In genomic region chr11:72361321-72361720, GRCh38 we compare ENCODE assay signal across 18 cellular contexts.
DNase-seq lines count a peak whose midpoint lies in the region; ATAC-seq, FAIRE-seq and TF ChIP-seq lines count a peak whose summit lies in the region.
"Had no signal": no experiment of that assay in that cellular context is flagged by ENCODE, and none has a peak within 500 bp of the region (broad histone marks: within the 10 kb centered on the region; RNA-seq: fewer than 3 reads in every experiment).

No MANE protein-coding gene starts in this region.

- TF ChIP-seq RAD21 in SK-N-SH (IDR thresholded peaks at IDR 0.05; ENCODE audit: low read length) (no peak), K562 (CRISPR knock-in tag; conservative IDR thresholded peaks at IDR 0.05 in 1 of 2, IDR thresholded peaks at IDR 0.05 in 1 of 2) (no peak)

- H4K8ac ChIP-seq in trophoblast cell (ENCODE audit: low read depth, low read length): no peak overlapping the region

- H4K20me1 ChIP-seq in SK-N-SH (ENCODE audit: insufficient read depth) (no peaks in the 10 kb centered on the region), K562 (replicated peaks; ENCODE audit: control insufficient read depth, insufficient read depth, low read length) (no peaks in the 10 kb centered on the region)

- H2AFZ ChIP-seq in SK-N-SH (ENCODE audit: low read depth) (no peak overlapping the region), K562 (ENCODE audit: low read depth, low read length) (no peak overlapping the region), trophoblast cell (ENCODE audit: insufficient read depth, low read length, poor library complexity) (no peak overlapping the region)
- H2AFZ ChIP-seq: GM23248 had no signal

- H3K9me1 ChIP-seq in K562 (ENCODE audit: control insufficient read depth, insufficient read depth, low read length): no peaks in the 10 kb centered on the region

- H4K91ac ChIP-seq in trophoblast cell (ENCODE audit: low read depth, low read length): peak overlapping the region; percentile 27

- no peak for TF ChIP-seq POLR2A in K562 (conservative IDR thresholded peaks at IDR 0.05)

- peak; percentile 11 for FAIRE-seq in K562 (lab: Jason Lieb, UNC)
- FAIRE-seq: D721Med, GM18507 had no signal

- H3K79me1 ChIP-seq in trophoblast cell (ENCODE audit: low read length): peaks cover 16% of the 10 kb centered on the region

- H2BK120ac ChIP-seq in trophoblast cell (ENCODE audit: insufficient read depth, low read length, poor library complexity): no peak overlapping the region

- no peak overlapping the region for H2AK5ac ChIP-seq in trophoblast cell (ENCODE audit: low read length)

- ATAC-seq in SK-N-SH treated with all-trans-retinoic acid at 6 μM for 48 hours: no peak
- ATAC-seq in K562: no peak
- no peak for ATAC-seq in Right ventricle myocardium superior (ENCODE audit: poor library complexity)

- H3K27me3 ChIP-seq in SK-N-SH (ENCODE audit: insufficient read depth) (no peaks in the 10 kb centered on the region), K562 (ENCODE audit: control insufficient read depth in 2 of 2, insufficient read depth in 2 of 2, low read length in 2 of 2) (no peaks in the 10 kb centered on the region), trophoblast cell (ENCODE audit: insufficient read depth, low read length) (no peaks in the 10 kb centered on the region), A673 (replicated peaks; ENCODE audit: insufficient read depth, low read depth, low read length, poor library complexity) (no peaks in the 10 kb centered on the region)

- intact Hi-C loops in K562 (cut with micrococcal nuclease): no loop called here
- intact Hi-C loops in Right ventricle myocardium superior (cut with DNase I): no loop called here
- intact Hi-C loops in A673 (cut with micrococcal nuclease; ENCODE audit: unreplicated experiment): no loop called here

- H3K79me2 ChIP-seq in SK-N-SH (ENCODE audit: insufficient read depth): peaks cover 18% of the 10 kb centered on the region; the same call in 1 of the 2 replicates
- H3K79me2 ChIP-seq in K562 (ENCODE audit: control insufficient read depth, insufficient read depth, low read length): no peaks in the 10 kb centered on the region; the same call in 2 of the 3 replicates
- H3K79me2 ChIP-seq in trophoblast cell (ENCODE audit: control insufficient read depth, insufficient read depth, low read length, poor library complexity): no peaks in the 10 kb centered on the region

- in situ Hi-C loops in K562 (cut with MboI): no loop called here

- H3K9me3 ChIP-seq in SK-N-SH: peaks cover 9% of the 10 kb centered on the region; the same call in 1 of the 2 replicates
- no peaks in the 10 kb centered on the region for H3K9me3 ChIP-seq in K562 (replicated peaks; ENCODE audit: control insufficient read depth, insufficient read depth, low read depth, low read length)
- no peaks in the 10 kb centered on the region for H3K9me3 ChIP-seq in trophoblast cell (ENCODE audit: insufficient read depth, low read depth, low read length)
- peaks cover 11% of the 10 kb centered on the region for H3K9me3 ChIP-seq in A673 (ENCODE audit: low read depth, low read length, poor library complexity, severe bottlenecking)
- H3K9me3 ChIP-seq: HAP-1 had no signal

- H3K4me1 ChIP-seq in SK-N-SH (ENCODE audit: control insufficient read depth in 1 of 2, insufficient read depth in 2 of 2, low read depth in 1 of 2, low read length in 1 of 2) (peaks cover 15 to 49% of the 10 kb centered on the region in 2 experiments; a peak in 3 of 4 replicates), K562 (replicated peaks in 1 of 2; ENCODE audit: control insufficient read depth in 2 of 2, insufficient read depth in 2 of 2, low read length in 2 of 2) (peaks cover 0 to 22% of the 10 kb centered on the region in 2 experiments; a peak in 3 of 5 replicates), trophoblast cell (ENCODE audit: control insufficient read depth in 1 of 2, insufficient read depth in 2 of 2, low read length in 2 of 2) (peaks cover 13 to 27% of the 10 kb centered on the region in 2 experiments), A673 (ENCODE audit: insufficient read depth, low read length, poor library complexity, severe bottlenecking) (no peaks in the 10 kb centered on the region)
- H3K4me1 ChIP-seq: Caco-2, HAP-1 had no signal

- no peak overlapping the region for H2BK12ac ChIP-seq in trophoblast cell (ENCODE audit: low read length)

- 41% methylated on average over 2 of the region's 2 CpGs for WGBS in SK-N-SH (ENCODE audit: low lambda C conversion rate)
- 16% methylated on average over 2 of the region's 2 CpGs for WGBS in K562 (ENCODE audit: insufficient coverage, low coverage, missing lambda C conversion rate)
- no CpG with 5 or more reads among the region's 2 CpGs for WGBS in trophoblast cell (ENCODE audit: extremely low coverage, insufficient coverage, insufficient read length)

- H3K23ac ChIP-seq in trophoblast cell (ENCODE audit: low read length): no peak overlapping the region

- peaks cover 0 to 10% of the 10 kb centered on the region in 2 experiments for H3K36me3 ChIP-seq in SK-N-SH (replicated peaks in 1 of 2; ENCODE audit: control insufficient read depth in 1 of 2, insufficient read depth in 2 of 2, low read length in 1 of 2)
- peaks cover 12% of the 10 kb centered on the region; the same call in 2 of the 3 replicates for H3K36me3 ChIP-seq in K562 (ENCODE audit: control insufficient read depth, insufficient read depth, low read length)
- peaks cover 0 to 2% of the 10 kb centered on the region in 2 experiments for H3K36me3 ChIP-seq in trophoblast cell (ENCODE audit: control insufficient read depth in 1 of 2, insufficient read depth in 2 of 2, low read length in 2 of 2)
- H3K36me3 ChIP-seq in A673 (ENCODE audit: insufficient read depth, low read length, poor library complexity, severe bottlenecking): no peaks in the 10 kb centered on the region
- H3K36me3 ChIP-seq: HAP-1 had no signal

- TF ChIP-seq EP300 in SK-N-SH (IDR thresholded peaks at IDR 0.05; ENCODE audit: borderline replicate concordance in 1 of 2, low read depth in 1 of 2, low read length in 1 of 2) (0 out of 4 replicates have a peak, but pooled peaks of 1 of the 2 experiments have one; percentile 28), K562 (IDR thresholded peaks at IDR 0.05; ENCODE audit: low read length) (no peak)

- no peak for TF ChIP-seq CTCF in SK-N-SH (IDR thresholded peaks at IDR 0.05)
- no peak for TF ChIP-seq CTCF in K562 (IDR thresholded peaks at IDR 0.05 in 2 of 3, conservative IDR thresholded peaks at IDR 0.05 in 1 of 3; ENCODE audit: insufficient read depth in 2 of 3, low read depth in 1 of 3, low read length in 3 of 3)
- TF ChIP-seq CTCF in A673 (conservative IDR thresholded peaks at IDR 0.05; ENCODE audit: low read depth, low read length): no peak

- no peak overlapping the region for H3K18ac ChIP-seq in trophoblast cell (ENCODE audit: low read length)

- no peak overlapping the region for H3K4me2 ChIP-seq in SK-N-SH
- H3K4me2 ChIP-seq in K562 (ENCODE audit: insufficient read depth, low read length): no peak overlapping the region
- H3K4me2 ChIP-seq in trophoblast cell (ENCODE audit: low read length): no peak overlapping the region

- CTCF ChIA-PET in SK-N-SH (lab: Yijun Ruan, JAX) (interaction anchor here (0.9 to 29.3 kb wide), 9 partner anchors 8 to 118 kb away, joined by 3 to 637 read pairs (median 10); partner anchors contain the start of genes CLPB and PHOX2A), K562 (lab: Yijun Ruan, JAX; ENCODE audit: low intra/inter-chr PET ratio) (interaction anchor here (0.6 kb wide), 2 partner anchors 9 to 164 kb away, joined by 3 read pairs; no protein-coding TSS in a partner anchor), A673 (lab: Charles Lee) (no interaction called here)

- POLR2A ChIA-PET in SK-N-SH (lab: Yijun Ruan, JAX): interaction anchor here (0.8 to 18.7 kb wide), 9 partner anchors 9 to 121 kb away, joined by 3 to 880 read pairs (median 8); partner anchors contain the start of gene PHOX2A
- POLR2A ChIA-PET in K562 (lab: Yijun Ruan, JAX): interaction anchor here (0.6 kb wide), 1 partner anchor 200 kb away, joined by 3 read pairs; no protein-coding TSS in a partner anchor
- POLR2A ChIA-PET in A673 (lab: Charles Lee; ENCODE audit: low non-redundant PET): no interaction called here

- DNase-seq in SK-N-SH (no peak), K562 (ENCODE audit: extremely low read depth in 1 of 4, low spot score in 3 of 4) (no peak), trophoblast cell (no peak), Right ventricle myocardium superior (no peak), activated T-cell treated with anti-CD3 and anti-CD28 coated beads for 4 hours (no peak), A673 (ENCODE audit: low spot score) (no peak), NCI-H82 treated with DMSO at 0.1 percent for 48 hours (lab: John Stamatoyannopoulos, UW; ENCODE audit: unreplicated experiment) (no peak)
- DNase-seq: C1 segment of cervical spinal cord; Caco-2; CD4-positive, alpha-beta T cell; GDM1; GM23248 had no signal

- no peak overlapping the region for H3K9ac ChIP-seq in SK-N-SH
- no peak overlapping the region for H3K9ac ChIP-seq in K562 (ENCODE audit: insufficient read depth in 1 of 2, low read depth in 2 of 2, low read length in 2 of 2)
- H3K9ac ChIP-seq in trophoblast cell (ENCODE audit: low read length): no peak overlapping the region
- H3K9ac ChIP-seq: GM23248 had no signal

- H3K27ac ChIP-seq in SK-N-SH (ENCODE audit: low read depth in 2 of 2, low read length in 1 of 2) (peak overlapping the region; percentile 76 to 100; a peak in 3 of 4 replicates), K562 (ENCODE audit: extremely low read depth, low read depth, low read length) (no peak overlapping the region), trophoblast cell (ENCODE audit: low read depth, low read length) (peak overlapping the region; percentile 73), A673 (ENCODE audit: low read depth, low read length, poor library complexity, severe bottlenecking) (no peak overlapping the region)
- H3K27ac ChIP-seq: 22Rv1, GM23248, HL-60 had no signal

- H3K9me2 ChIP-seq in SK-N-SH: no peaks in the 10 kb centered on the region

- no peak overlapping the region for H2BK5ac ChIP-seq in trophoblast cell (ENCODE audit: low read depth, low read length, poor library complexity)

- no peak overlapping the region for H4K12ac ChIP-seq in trophoblast cell (ENCODE audit: low read depth, low read length)

- no peak overlapping the region for H3K4ac ChIP-seq in trophoblast cell (ENCODE audit: low read depth, low read length)

- H3K14ac ChIP-seq in trophoblast cell (ENCODE audit: low read length): no peak overlapping the region

- H3K4me3 ChIP-seq in SK-N-SH (ENCODE audit: low read depth in 2 of 2, low read length in 1 of 2): no peak overlapping the region; a peak in 1 of 4 replicates
- no peak overlapping the region for H3K4me3 ChIP-seq in K562
- H3K4me3 ChIP-seq in trophoblast cell (ENCODE audit: low read depth, low read length): no peak overlapping the region
- no peak overlapping the region for H3K4me3 ChIP-seq in A673 (ENCODE audit: low read depth, low read length, poor library complexity, severe bottlenecking)
- H3K4me3 ChIP-seq: GM23248, HAP-1 had no signal

- BruUV-seq in K562 (replicated peaks; lab: Mats Ljungman, UMichigan): no TSS peak
- BruUV-seq in A673 (replicated peaks; lab: Mats Ljungman, UMichigan): no TSS peak

- peaks cover 13% of the 10 kb centered on the region for H3F3A ChIP-seq in SK-N-SH (replicated peaks; ENCODE audit: insufficient read depth)

TF ChIP-seq in SK-N-SH treated with all-trans-retinoic acid at 6 μM for 48 hours, 23 proteins besides CTCF, POLR2A, EP300 and RAD21 (continues in another document):
- TF ChIP-seq ZNF565 (CRISPR knock-in tag; conservative IDR thresholded peaks at IDR 0.05; ENCODE audit: low read depth): no peak

Comparison
In these comparisons a context has a peak if more than half of its experiments do, and no peak if none do; other contexts are left out.
1. H3K27ac ChIP-seq: peak in SK-N-SH (2 of 2) and trophoblast cell (single experiment); none in K562 (single experiment) and A673 (single experiment).
2. Of the 27 proteins assayed by ChIP-seq in both K562 and SK-N-SH: peak only in K562: none; only in SK-N-SH: GATA2 and RCOR1; in both: none; in neither: 24; mixed calls (peak in some experiments, not most) for 1.